Comparison of ENCODE assay signal across 6 cellular contexts in genomic region chr1:230379928-230380327, GRCh38. TPM values are rescaled to one million over a fixed set of nuclear protein-coding genes. Genes with fewer than 3 reads are reported as not detected.
"Had no signal": no experiment of that assay in that cellular context is flagged by ENCODE, and none has a peak within 500 bp of the region (broad histone marks: within the 10 kb centered on the region; RNA-seq: fewer than 3 reads in every experiment).

No MANE protein-coding gene starts in this region.

- H3K27ac ChIP-seq: GM23248, HL-60 had no signal

- H3K4me3 ChIP-seq: GM23248 had no signal

- DNase-seq: GM23248, H9, HCEC 1CT, KBM-7 had no signal

RNA-seq across cellular contexts. Expression of gene PGBD5, which starts 46.2 kb away (rescaled TPM):
- polyA plus RNA-seq: IgD-negative memory B cell had no signal
